17 cellular contexts compared by ENCODE assay signal in genomic region chr16:19715566-19715965, GRCh38. TPM values are rescaled to one million over a fixed set of nuclear protein-coding genes. Genes with fewer than 3 reads are reported as not detected.
DNase-seq lines count a peak whose midpoint lies in the region; ATAC-seq, FAIRE-seq and TF ChIP-seq lines count a peak whose summit lies in the region.
"Had no signal": no experiment of that assay in that cellular context is flagged by ENCODE, and none has a peak within 500 bp of the region (broad histone marks: within the 10 kb centered on the region; RNA-seq: fewer than 3 reads in every experiment).

No MANE protein-coding gene starts in this region.

- no peaks in the 10 kb centered on the region for H3F3A ChIP-seq in DOHH2 (ENCODE audit: control insufficient read depth, insufficient read depth)

- no peaks in the 10 kb centered on the region for H3K9me3 Mint-ChIP-seq in progenitor cell of endocrine pancreas (ENCODE audit: low read depth)
- H3K9me3 Mint-ChIP-seq: activated naive CD4-positive, alpha-beta T cell treated with anti-CD3 and anti-CD28 coated beads, Interleukin-2, amount 50 U/mL, for 72 hours; CD4-positive, CD25-positive, alpha-beta regulatory T cell had no signal

- peaks cover 13% of the 10 kb centered on the region for H3K36me3 Mint-ChIP-seq in progenitor cell of endocrine pancreas (ENCODE audit: insufficient read depth)

- FAIRE-seq in H54 (lab: Jason Lieb, UNC), result no peak

- H3K9me2 ChIP-seq in DOHH2 (replicated peaks; ENCODE audit: control insufficient read depth, low read length), result no peaks in the 10 kb centered on the region

- ATAC-seq in GM21360 (IDR thresholded peaks at IDR 0.05; ENCODE audit: unreplicated experiment), result no peak
- ATAC-seq: activated naive CD4-positive, alpha-beta T cell treated with anti-CD3 and anti-CD28 coated beads, Interleukin-2, amount 50 U/mL, for 72 hours had no signal

- H3K27me3 Mint-ChIP-seq in progenitor cell of endocrine pancreas, result no peaks in the 10 kb centered on the region
- H3K27me3 Mint-ChIP-seq: CD4-positive, CD25-positive, alpha-beta regulatory T cell had no signal

- H3K79me2 ChIP-seq in DOHH2 (ENCODE audit: control insufficient read depth, low read length), result peaks cover 70% of the 10 kb centered on the region

- peak overlapping the region; percentile 97 for H3K4me3 Mint-ChIP-seq in progenitor cell of endocrine pancreas (ENCODE audit: low read depth)

- no peak for TF ChIP-seq POLR2A in H54 (IDR thresholded peaks at IDR 0.05; ENCODE audit: low read depth, low read length)

- H3K4me2 ChIP-seq in DOHH2 (ENCODE audit: low read length), result peak overlapping the region; percentile 73

- DNase-seq in MG63, result peak; percentile 22
- DNase-seq in epithelial cell of prostate (ENCODE audit: low read depth, low spot score), result no peak
- DNase-seq in progenitor cell of endocrine pancreas (ENCODE audit: low spot score, unreplicated experiment), result no peak
- no peak for DNase-seq in H54 (ENCODE audit: insufficient read length, low spot score)
- no peak for DNase-seq in DMS79 treated with DMSO at 0.1 percent for 48 hours (lab: John Stamatoyannopoulos, UW)
- DNase-seq: activated CD8-positive, alpha-beta memory T cell treated with anti-CD3 and anti-CD28 coated beads, Interleukin-2, amount 50 U/mL, for 4 hours; CD4-positive, CD25-positive, alpha-beta regulatory T cell; EL; hippocampal formation; kidney glomerular epithelial cell; NCI-H1930; SJCRH30; T-helper 9 cell had no signal

- H3K27me3 ChIP-seq in DOHH2 (ENCODE audit: control insufficient read depth, low read length), result no peaks in the 10 kb centered on the region
- no peaks in the 10 kb centered on the region for H3K27me3 ChIP-seq in MG63
- H3K27me3 ChIP-seq: SJCRH30 had no signal

- peaks cover 5% of the 10 kb centered on the region; the same call in 1 of the 2 replicates for H4K20me1 ChIP-seq in DOHH2 (ENCODE audit: control insufficient read depth, insufficient read depth, low read depth, low read length)

- H3K27ac ChIP-seq in DOHH2 (ENCODE audit: low read depth, low read length) (no peak overlapping the region), epithelial cell of prostate (peak overlapping the region; percentile 24)
- H3K27ac ChIP-seq: SJCRH30 had no signal

- H3K9me3 ChIP-seq in DOHH2 (ENCODE audit: control insufficient read depth, insufficient read depth, low read length), result no peaks in the 10 kb centered on the region
- H3K9me3 ChIP-seq in MG63, result no peaks in the 10 kb centered on the region
- H3K9me3 ChIP-seq: mucosa of descending colon, SJCRH30 had no signal

- H3K27ac Mint-ChIP-seq in progenitor cell of endocrine pancreas, result no peak overlapping the region

- H3K36me3 ChIP-seq in DOHH2 (ENCODE audit: control insufficient read depth, low read length) (peaks cover 56% of the 10 kb centered on the region), MG63 (peaks cover 45% of the 10 kb centered on the region)

- peaks cover 22% of the 10 kb centered on the region for H3K4me1 ChIP-seq in DOHH2 (ENCODE audit: control insufficient read depth, low read length)

- H3K4me1 Mint-ChIP-seq in progenitor cell of endocrine pancreas (ENCODE audit: low read depth), result peaks cover 30% of the 10 kb centered on the region

- TF ChIP-seq CTCF in DOHH2 (IDR thresholded peaks at IDR 0.05; ENCODE audit: low read depth, low read length, poor library complexity, severe bottlenecking) (no peak), progenitor cell of endocrine pancreas (IDR thresholded peaks at IDR 0.05; ENCODE audit: unreplicated experiment) (no peak)

- H3K4me3 ChIP-seq in DOHH2 (ENCODE audit: low read length) (no peak overlapping the region), MG63 (no peak overlapping the region)
- H3K4me3 ChIP-seq: mucosa of descending colon, SJCRH30 had no signal

RNA-seq across cellular contexts. Expression of gene KNOP1, which starts 2.5 kb away (rescaled TPM):
- 15.1 and 15.2 TPM in 2 replicates for total RNA-seq in MG63 (2014; rRNA removed; shearing (Covaris generic); ENCODE audit: low replicate concordance)
- total RNA-seq in progenitor cell of endocrine pancreas, result 56.0 and 58.1 TPM in 2 replicates

RNA-seq across cellular contexts. Expression of gene IQCK, which starts 2.5 kb away (rescaled TPM):
- total RNA-seq in MG63 (2014; rRNA removed; shearing (Covaris generic); ENCODE audit: low replicate concordance), result 7.1 and 11.6 TPM in 2 replicates
- 31.5 and 33.2 TPM in 2 replicates for total RNA-seq in progenitor cell of endocrine pancreas
